In genomic region chr3:30123224-30123623, GRCh38 we compare ENCODE assay signal across 32 cellular contexts.
"Had no signal": no experiment of that assay in that cellular context is flagged by ENCODE, and none has a peak within 500 bp of the region (broad histone marks: within the 10 kb centered on the region; RNA-seq: fewer than 3 reads in every experiment).

No MANE protein-coding gene starts in this region.

- H3K4me1 ChIP-seq: adrenal gland, body of pancreas, colonic mucosa had no signal

- H3K27ac ChIP-seq: adrenal gland, body of pancreas, colonic mucosa, heart left ventricle, WERI-Rb-1 had no signal

- DNase-seq: activated B cell treated with CpG ODN at 0.5 μM for 24 hours; activated CD4-positive, alpha-beta T cell treated with anti-CD3 and anti-CD28 coated beads for 48 hours; activated CD4-positive, alpha-beta T cell treated with anti-CD3 and anti-CD28 coated beads, Interleukin-2, amount 50 U/mL, for 1 hour; activated CD4-positive, alpha-beta T cell treated with anti-CD3 and anti-CD28 coated beads, Interleukin-2, amount 50 U/mL, for 48 hours; activated CD8-positive, alpha-beta memory T cell treated with anti-CD3 and anti-CD28 coated beads for 24 hours; activated CD8-positive, alpha-beta T cell treated with anti-CD3 and anti-CD28 coated beads for 36 hours; activated effector memory CD4-positive, alpha-beta T cell treated with Interleukin-2 at 50 U/mL for 16 hours; activated gamma-delta T cell treated with Interleukin-2 at 50 U/mL for 16 hours; activated naive CD4-positive, alpha-beta T cell treated with anti-CD3 and anti-CD28 coated beads, Interleukin-2, amount 50 U/mL, for 16 hours; activated naive CD4-positive, alpha-beta T cell treated with Interleukin-2 at 50 U/mL for 16 hours; activated naive CD8-positive, alpha-beta T cell treated with anti-CD3 and anti-CD28 coated beads, Interleukin-2, amount 50 U/mL, for 24 hours; activated T-cell treated with anti-CD3 and anti-CD28 coated beads, Interleukin-2, amount 50 U/mL, for 4 hours; adrenal gland; amygdala; aorta; body of pancreas; central memory CD4-positive, alpha-beta T cell; cerebellar nuclear complex; colonic mucosa; effector CD8-positive, alpha-beta T cell; foreskin fibroblast; glutamatergic neuron; heart left ventricle; T-helper 1 cell; T-helper 17 cell; T1000; WERI-Rb-1 had no signal

- ATAC-seq: activated CD4-positive, CD25-positive, alpha-beta regulatory T cell treated with anti-CD3 and anti-CD28 coated beads, Interleukin-2, amount 50 U/mL, for 24 hours; activated CD8-positive, alpha-beta T cell treated with anti-CD3 and anti-CD28 coated beads for 36 hours; activated naive CD8-positive, alpha-beta T cell treated with anti-CD3 and anti-CD28 coated beads, Interleukin-2, amount 50 U/mL, for 24 hours; activated T-cell treated with anti-CD3 and anti-CD28 coated beads, Interleukin-2, amount 50 U/mL, for 4 hours; activated T-helper 17 cell treated with anti-CD3 and anti-CD28 coated beads, Interleukin-2, amount 50 U/mL, for 72 hours; body of pancreas; esophagus mucosa; heart left ventricle; T-helper 17 cell had no signal

- H3K4me3 Mint-ChIP-seq: activated B cell treated with CpG ODN at 0.5 μM for 24 hours; activated CD8-positive, alpha-beta T cell treated with anti-CD3 and anti-CD28 coated beads for 36 hours; activated naive CD8-positive, alpha-beta T cell; activated naive CD8-positive, alpha-beta T cell treated with anti-CD3 and anti-CD28 coated beads, Interleukin-2, amount 50 U/mL, for 24 hours; activated T-cell treated with anti-CD3 and anti-CD28 coated beads, Interleukin-2, amount 50 U/mL, for 4 hours; activated T-helper 17 cell treated with anti-CD3 and anti-CD28 coated beads, Interleukin-2, amount 50 U/mL, for 72 hours; T-helper 17 cell; T-helper 2 cell treated with Interferon-gamma antibody and Interleukin-4, amounts not matched to agents 5 μg/mL and 100 μg/mL, for 36 hours had no signal

- H3K9me3 Mint-ChIP-seq: activated naive CD8-positive, alpha-beta T cell treated with anti-CD3 and anti-CD28 coated beads, Interleukin-2, amount 50 U/mL, for 24 hours; activated T-cell treated with anti-CD3 and anti-CD28 coated beads, Interleukin-2, amount 50 U/mL, for 4 hours; activated T-helper 17 cell treated with anti-CD3 and anti-CD28 coated beads, Interleukin-2, amount 50 U/mL, for 72 hours had no signal

- H3K27me3 ChIP-seq: adrenal gland, body of pancreas, colonic mucosa, heart left ventricle had no signal

- H3K4me3 ChIP-seq: adrenal gland, body of pancreas, colonic mucosa, heart left ventricle had no signal

- H3K4me1 Mint-ChIP-seq: activated B cell treated with CpG ODN at 0.5 μM for 24 hours; activated naive CD8-positive, alpha-beta T cell treated with anti-CD3 and anti-CD28 coated beads, Interleukin-2, amount 50 U/mL, for 24 hours; activated T-helper 17 cell treated with anti-CD3 and anti-CD28 coated beads, Interleukin-2, amount 50 U/mL, for 72 hours; T-helper 17 cell had no signal

- H3K27ac Mint-ChIP-seq: activated B cell treated with CpG ODN at 0.5 μM for 24 hours; activated CD8-positive, alpha-beta T cell treated with anti-CD3 and anti-CD28 coated beads for 36 hours; activated naive CD8-positive, alpha-beta T cell; activated naive CD8-positive, alpha-beta T cell treated with anti-CD3 and anti-CD28 coated beads, Interleukin-2, amount 50 U/mL, for 24 hours; activated T-helper 17 cell treated with anti-CD3 and anti-CD28 coated beads, Interleukin-2, amount 50 U/mL, for 72 hours; T-helper 17 cell; T-helper 2 cell treated with Interferon-gamma antibody and Interleukin-4, amounts not matched to agents 5 μg/mL and 100 μg/mL, for 36 hours had no signal

- H3K36me3 ChIP-seq: adrenal gland, colonic mucosa, heart left ventricle, WERI-Rb-1 had no signal

- H3K9me3 ChIP-seq: adrenal gland, body of pancreas, colonic mucosa had no signal
